Comparison of ENCODE assay signal across 26 cellular contexts in the genomic region with DNA sequence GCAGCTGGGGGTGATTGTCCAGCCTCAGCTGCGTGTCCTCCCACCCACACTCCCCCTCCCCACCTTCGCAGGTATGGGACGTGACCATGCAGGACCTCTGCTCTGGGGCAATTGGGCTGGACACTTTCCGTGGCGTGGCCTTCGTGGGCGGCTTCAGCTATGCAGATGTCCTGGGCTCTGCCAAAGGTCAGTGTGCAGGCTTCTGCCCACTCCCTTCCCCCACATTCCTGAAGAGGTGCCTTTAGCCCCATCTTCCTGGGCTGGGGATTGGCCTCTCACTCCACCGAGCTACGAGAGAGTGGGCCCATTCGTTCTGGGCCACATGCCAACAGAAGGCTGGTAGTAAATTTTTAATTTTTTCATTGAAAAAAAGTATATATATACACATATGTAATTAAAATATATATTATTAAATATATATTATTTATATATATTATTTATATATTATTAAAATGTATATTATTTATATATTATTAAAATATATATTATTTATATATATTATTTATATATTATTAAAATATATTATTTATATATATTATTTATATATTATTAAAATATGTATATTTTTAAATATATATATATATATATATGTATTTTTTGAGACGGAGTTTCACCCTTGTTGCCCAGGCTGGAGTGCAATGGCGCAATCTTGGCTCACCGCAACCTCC. TPM values are rescaled to one million over a fixed set of nuclear protein-coding genes. Genes with fewer than 3 reads are reported as not detected.
DNase-seq lines count a peak whose midpoint lies in the region; ATAC-seq, FAIRE-seq and TF ChIP-seq lines count a peak whose summit lies in the region.
"Had no signal": no experiment of that assay in that cellular context is flagged by ENCODE, and none has a peak within 500 bp of the region (broad histone marks: within the 10 kb centered on the region; RNA-seq: fewer than 3 reads in every experiment).

No MANE protein-coding gene starts in this region.

- 88 to 92% methylated on average over 13 of the region's 13 CpGs for WGBS in pancreas, 2 donors
- 91 to 94% methylated on average over 9 to 10 of the region's 13 CpGs for WGBS in transverse colon (ENCODE audit: low coverage in 1 of 2), 2 donors

- POLR2A ChIA-PET in HEK293 (lab: Yijun Ruan, JAX), result no interaction called here

- DNase-seq in pancreas (no peak), transverse colon (no peak)
- DNase-seq: AML-193; CD4-positive, alpha-beta T cell; H9; HFFc6; MM.1S; NCI-H2029; NCI-H446; NCI-H526; NCI-H82; NK-92 treated with Interleukin-12 subunit alpha and Interleukin-12 subunit beta, amount 100 ng/mL, for 24 hours; PC-3; SJCRH30 had no signal

- H3K27ac ChIP-seq in HEK293 (ENCODE audit: extremely low read depth, low read depth, low read length), result no peak overlapping the region
- no peak overlapping the region for H3K27ac ChIP-seq in pancreas
- H3K27ac ChIP-seq in transverse colon, result no peak overlapping the region
- H3K27ac ChIP-seq: A549; BLaER1 treated with 17β-estradiol and CSF1 and Interleukin-3, amounts not matched to agents 10 nM and 100 nM; KMS-11; SJCRH30 had no signal

- CTCF ChIA-PET in HEK293 (lab: Yijun Ruan, JAX), result no interaction called here

- TF ChIP-seq CTCF in HEK293 (tag by site-specific recombination; IDR thresholded peaks at IDR 0.05) (no peak), pancreas (IDR thresholded peaks at IDR 0.05) (no peak), transverse colon (IDR thresholded peaks at IDR 0.05) (no peak)

- no peak for TF ChIP-seq EP300 in transverse colon (IDR thresholded peaks at IDR 0.05; ENCODE audit: low read depth)

- H3K4me1 ChIP-seq in HEK293 (ENCODE audit: control insufficient read depth, insufficient read depth, low read length), result no peaks in the 10 kb centered on the region
- peaks cover 0 to under 1% (median under 1%) of the 10 kb centered on the region in 3 donors for H3K4me1 ChIP-seq in pancreas
- H3K4me1 ChIP-seq in transverse colon, result no peaks in the 10 kb centered on the region
- H3K4me1 ChIP-seq: A549, SJCRH30 had no signal

- peak; percentile 64 for FAIRE-seq in colon (lab: Jason Lieb, UNC)
- peak; percentile 98 for FAIRE-seq in pancreas (lab: Jason Lieb, UNC)
- FAIRE-seq: A549, D721Med had no signal

- H3K9me3 ChIP-seq in HEK293 (ENCODE audit: control insufficient read depth, insufficient read depth, low read depth, low read length) (no peaks in the 10 kb centered on the region), pancreas (no peaks in the 10 kb centered on the region), transverse colon (no peaks in the 10 kb centered on the region)
- H3K9me3 ChIP-seq: A549; BLaER1 treated with 17β-estradiol and CSF1 and Interleukin-3, amounts not matched to agents 10 nM and 100 nM; SJCRH30 had no signal

- H3K4me3 ChIP-seq in HEK293 (ENCODE audit: low read depth, low read length) (no peak overlapping the region), pancreas (no peak overlapping the region), transverse colon (no peak overlapping the region)
- H3K4me3 ChIP-seq: A549; BLaER1 treated with 17β-estradiol and CSF1 and Interleukin-3, amounts not matched to agents 10 nM and 100 nM; GM23338; SJCRH30 had no signal

- H3K36me3 ChIP-seq in HEK293 (ENCODE audit: control insufficient read depth in 2 of 2, insufficient read depth in 1 of 2, low read length in 2 of 2), result peaks cover 25 to 81% of the 10 kb centered on the region in 2 experiments
- H3K36me3 ChIP-seq in pancreas, result peaks cover 0 to 28% (median 16%) of the 10 kb centered on the region in 3 donors
- H3K36me3 ChIP-seq in transverse colon, result no peaks in the 10 kb centered on the region

- intact Hi-C loops in pancreas (cut with DNase I), result no loop called here
- intact Hi-C loops in transverse colon (cut with DNase I; ENCODE audit: low total_unique reads), result no loop called here

- in situ Hi-C loops in transverse colon (cut with MboI; ENCODE audit: low pct_ligation_motif_present in 1 of 4, low pct_unique_long_range_greater_than_20kb in 1 of 4, low sequenced_read_pairs in 3 of 4), result no loop called here

- ATAC-seq in pancreas (no peak), HG02840 (IDR thresholded peaks at IDR 0.05; ENCODE audit: low FRiP score, unreplicated experiment) (no peak)
- ATAC-seq: PC-3, Right ventricle myocardium inferior, SK-N-SH treated with all-trans-retinoic acid at 6 μM for 48 hours had no signal

- no peaks in the 10 kb centered on the region for H3K27me3 ChIP-seq in pancreas
- no peaks in the 10 kb centered on the region for H3K27me3 ChIP-seq in transverse colon
- H3K27me3 ChIP-seq: BLaER1 treated with 17β-estradiol and CSF1 and Interleukin-3, amounts not matched to agents 10 nM and 100 nM; SJCRH30 had no signal

- TF ChIP-seq POLR2A in transverse colon (IDR thresholded peaks at IDR 0.05), result no peak

TF ChIP-seq in HEK293, 187 proteins besides CTCF, POLR2A, EP300 and RAD21:
- TF ChIP-seq BCL11A (tag by site-specific recombination; IDR thresholded peaks at IDR 0.05; ENCODE audit: low read depth), result no peak
- peak; percentile 35; the same call in 1 of the 2 replicates for TF ChIP-seq EGR2 (tag by site-specific recombination; IDR thresholded peaks at IDR 0.05; ENCODE audit: low read depth)
- TF ChIP-seq ZNF311 (tag by site-specific recombination; IDR thresholded peaks at IDR 0.05; ENCODE audit: borderline replicate concordance), result no peak
- no peak for TF ChIP-seq ZNF530 (tag by site-specific recombination; IDR thresholded peaks at IDR 0.05; ENCODE audit: low read depth)
- TF ChIP-seq ZBTB20 (tag by site-specific recombination; IDR thresholded peaks at IDR 0.05), result no peak
- TF ChIP-seq ZNF394 (tag by site-specific recombination; IDR thresholded peaks at IDR 0.05; ENCODE audit: borderline replicate concordance), result no peak
- TF ChIP-seq ZFP69B (tag by site-specific recombination; IDR thresholded peaks at IDR 0.05), result no peak
- no peak for TF ChIP-seq ZNF830 (tag by site-specific recombination; IDR thresholded peaks at IDR 0.05; ENCODE audit: low read depth)
TF ChIP-seq in HEK293: peak in this region for 1.

RNA-seq across cellular contexts. Expression of a gene that starts 18.5 kb away (rescaled TPM):
- total RNA-seq in pancreas (10 to 100 TPM; 11.5 to 21.4 (median 18.7) TPM), transverse colon (10 to 100 TPM in 2 of 4 donors, 1 to 10 TPM in 1, under 1 TPM in 1; 0.75 to 24.9 (median 8.9) TPM)
- polyA plus RNA-seq in pancreas, result 10 to 100 TPM; 11.7 to 21.1 TPM

RNA-seq across cellular contexts. Expression of a gene that starts 19.8 kb away (rescaled TPM):
- 10 to 100 TPM; 15.4 to 40.8 (median 17.3) TPM for total RNA-seq in pancreas
- 10 to 100 TPM; 22.6 to 42.6 TPM for polyA plus RNA-seq in pancreas
- total RNA-seq in transverse colon, result 100 to 1,000 TPM in 1 of 4 donors, 10 to 100 TPM in 3; 19.9 to 139 (median 31.7) TPM

RNA-seq across cellular contexts. Expression of a gene that starts 20.9 kb away (rescaled TPM):
- total RNA-seq in pancreas, result 10 to 100 TPM in 1 of 6 donors, 1 to 10 TPM in 5; 2.8 to 14.5 (median 6.6) TPM
- 10 to 100 TPM; 14.0 to 27.4 TPM for polyA plus RNA-seq in pancreas
- total RNA-seq in transverse colon, result 10 to 100 TPM in 3 of 4 donors, 1 to 10 TPM in 1; 8.4 to 47.1 (median 14.6) TPM

RNA-seq across cellular contexts. Expression of a gene that starts 27.6 kb away (rescaled TPM):
- 10 to 100 TPM in 1 of 6 donors, 1 to 10 TPM in 5; 1.1 to 12.2 (median 2.7) TPM for total RNA-seq in pancreas
- 1 to 10 TPM; 7.3 to 9.5 TPM for polyA plus RNA-seq in pancreas
- total RNA-seq in transverse colon, result 10 to 100 TPM in 1 of 4 donors, 1 to 10 TPM in 3; 2.2 to 27.7 (median 4.2) TPM

RNA-seq across cellular contexts. Expression of a gene that starts 42.4 kb away (rescaled TPM):
- total RNA-seq in pancreas (1 to 10 TPM; 1.7 to 3.2 (median 2.0) TPM), transverse colon (10 to 100 TPM in 2 of 4 donors, 1 to 10 TPM in 1, under 1 TPM in 1; 0.96 to 18.3 (median 6.6) TPM)
- 10 to 100 TPM; 12.4 to 23.9 TPM for polyA plus RNA-seq in pancreas
- total RNA-seq: CD4-positive, alpha-beta T cell; HFFc6; PC-3; RPMI7951 had no signal
- polyA plus RNA-seq: A549, IgD-negative memory B cell had no signal
